34 cellular contexts compared by ENCODE assay signal in the genomic region with DNA sequence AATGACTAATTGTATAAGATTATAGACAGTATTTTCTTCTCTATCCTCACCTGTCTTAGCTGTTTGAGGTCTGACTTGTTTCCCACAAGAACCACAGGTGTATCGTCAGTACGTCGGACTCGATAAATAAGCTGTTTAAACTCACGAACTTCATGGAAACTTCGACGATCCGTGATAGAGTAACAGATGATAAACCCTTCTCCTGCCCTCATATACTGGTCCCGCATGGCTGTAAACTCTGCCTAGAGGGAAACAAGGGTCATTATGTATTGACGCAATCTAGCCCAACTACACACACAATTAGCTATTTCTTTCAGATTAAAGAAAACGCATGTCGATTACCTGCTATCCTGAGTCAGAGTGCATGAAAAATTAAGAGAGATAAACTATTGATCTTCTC. TPM values are rescaled to one million over a fixed set of nuclear protein-coding genes. Genes with fewer than 3 reads are reported as not detected.
"Had no signal": no experiment of that assay in that cellular context is flagged by ENCODE, and none has a peak within 500 bp of the region (broad histone marks: within the 10 kb centered on the region; RNA-seq: fewer than 3 reads in every experiment).

No MANE protein-coding gene starts in this region.

- H3K9me3 Mint-ChIP-seq: dendritic cell treated with granulocyte-macrophage colony-stimulating factor and Interleukin-4, amounts not matched to agents 40 ng/mL and 50 ng/mL, for 4 days; effector memory CD8-positive, alpha-beta T cell; endodermal cell; mesothelial cell of epicardium had no signal

- DNase-seq: colonic mucosa; cortex of kidney; effector CD8-positive, alpha-beta T cell; effector memory CD8-positive, alpha-beta T cell; endodermal cell; erythroblast; esophagus squamous epithelium; foreskin fibroblast; foreskin melanocyte; gastrocnemius medialis; glutamatergic neuron; head of caudate nucleus; heart right ventricle; hippocampal formation; left cardiac atrium; left lung; left ventricle myocardium superior; lower lobe of right lung; mesenchymal stem cell; mucosa of descending colon had no signal

- FAIRE-seq: endometrium, islet of Langerhans, keratinocyte had no signal

- ATAC-seq: effector memory CD8-positive, alpha-beta T cell; esophagus mucosa; gastrocnemius medialis; heart right ventricle; left cardiac atrium; left lung; left ventricle myocardium superior; lower lobe of right lung; mucosa of descending colon had no signal

- H3K4me3 ChIP-seq: colonic mucosa, esophagus squamous epithelium, gastrocnemius medialis, heart right ventricle, left lung, lower lobe of right lung, mucosa of descending colon had no signal

- H3K27me3 Mint-ChIP-seq: dendritic cell treated with granulocyte-macrophage colony-stimulating factor and Interleukin-4, amounts not matched to agents 40 ng/mL and 50 ng/mL, for 4 days; effector memory CD8-positive, alpha-beta T cell had no signal

- H3K27me3 ChIP-seq: colonic mucosa, esophagus squamous epithelium, gastrocnemius medialis, heart right ventricle, left lung had no signal

- H3K27ac ChIP-seq: colonic mucosa, epithelial cell of prostate, esophagus squamous epithelium, gastrocnemius medialis, heart right ventricle, left lung, lower lobe of right lung had no signal

- H3K4me1 Mint-ChIP-seq: endodermal cell, mesothelial cell of epicardium had no signal

- H3K9me3 ChIP-seq: colonic mucosa, esophagus squamous epithelium, gastrocnemius medialis, heart right ventricle, left lung, lower lobe of right lung, mucosa of descending colon had no signal

- H3K27ac Mint-ChIP-seq: dendritic cell treated with granulocyte-macrophage colony-stimulating factor and Interleukin-4, amounts not matched to agents 40 ng/mL and 50 ng/mL, for 4 days; effector memory CD8-positive, alpha-beta T cell; endodermal cell; mesothelial cell of epicardium had no signal

- H3K4me1 ChIP-seq: colonic mucosa, gastrocnemius medialis had no signal

- H3K4me3 Mint-ChIP-seq: dendritic cell treated with granulocyte-macrophage colony-stimulating factor and Interleukin-4, amounts not matched to agents 40 ng/mL and 50 ng/mL, for 4 days; effector memory CD8-positive, alpha-beta T cell; endodermal cell; mesothelial cell of epicardium had no signal

RNA-seq across cellular contexts. Expression of a gene that starts 37.2 kb away (rescaled TPM):
- total RNA-seq: dermis microvascular lymphatic vessel endothelial cell, endodermal cell, esophagus mucosa, esophagus squamous epithelium, gastrocnemius medialis, glomerular endothelial cell, heart right ventricle, kidney epithelial cell, left cardiac atrium, left lung, left ventricle myocardium superior, lower leg skin, lower lobe of right lung, lung microvascular endothelial cell, mesenteric fat pad, mesothelial cell of epicardium, myocyte had no signal
- polyA plus RNA-seq: keratinocyte had no signal
